Comparison of ENCODE assay signal across 1 cellular context in genomic region chr12:30696103-30696408, GRCh38.
A peak's percentile ranks its signal among the peaks of the same experiment; 100 is the strongest.
TF ChIP-seq lines count a peak whose summit lies in the region.

No MANE protein-coding gene starts in this region.

TF ChIP-seq in HepG2, 621 proteins besides CTCF, POLR2A, EP300 and RAD21 (continued from another document and continues in another):
- TF ChIP-seq ZNF362 (CRISPR knock-in tag; IDR thresholded peaks at IDR 0.05; ENCODE audit: borderline replicate concordance) (no peak), ZNF468 (CRISPR knock-in tag; IDR thresholded peaks at IDR 0.05) (0 out of 2 replicates have a peak, but pooled peaks have one; percentile 3), ZNF317 (CRISPR knock-in tag; IDR thresholded peaks at IDR 0.05) (no peak), SKI (IDR thresholded peaks at IDR 0.05; ENCODE audit: partially characterized antibody) (no peak), ZNF737 (CRISPR knock-in tag; IDR thresholded peaks at IDR 0.05; ENCODE audit: borderline replicate concordance) (no peak), BCLAF1 (IDR thresholded peaks at IDR 0.05) (no peak), ISX (CRISPR knock-in tag; conservative IDR thresholded peaks at IDR 0.05) (no peak), ZNF382 (CRISPR knock-in tag; IDR thresholded peaks at IDR 0.05; ENCODE audit: borderline replicate concordance) (no peak), PCBP2 (optimal IDR thresholded peaks at IDR 0.05; ENCODE audit: low read depth, low read length, poor library complexity, severe bottlenecking) (no peak), ZNF878 (CRISPR knock-in tag; IDR thresholded peaks at IDR 0.05) (no peak), THAP8 (CRISPR knock-in tag; IDR thresholded peaks at IDR 0.05; ENCODE audit: borderline replicate concordance) (no peak), FOXP1 (IDR thresholded peaks at IDR 0.05) (no peak), FOXP1 (CRISPR knock-in tag; IDR thresholded peaks at IDR 0.05) (no peak), XRCC5 (optimal IDR thresholded peaks at IDR 0.05; ENCODE audit: low read length) (no peak), EHMT2 (IDR thresholded peaks at IDR 0.05; ENCODE audit: borderline replicate concordance, low read depth, low read length) (0 out of 2 replicates have a peak, but pooled peaks have one; percentile 42), ELF3 (CRISPR knock-in tag; IDR thresholded peaks at IDR 0.05) (no peak), HNRNPUL1 (IDR thresholded peaks at IDR 0.05; ENCODE audit: low read depth, low read length) (no peak), THRA (CRISPR knock-in tag; IDR thresholded peaks at IDR 0.05; ENCODE audit: borderline replicate concordance) (no peak), ZMYM2 (CRISPR knock-in tag; IDR thresholded peaks at IDR 0.05) (no peak), ZNF276 (CRISPR knock-in tag; IDR thresholded peaks at IDR 0.05; ENCODE audit: low read depth) (no peak), ZNF549 (CRISPR knock-in tag; IDR thresholded peaks at IDR 0.05) (no peak; the same call in 1 of the 2 replicates), ATF7 (IDR thresholded peaks at IDR 0.05) (no peak), ATF7 (CRISPR knock-in tag; IDR thresholded peaks at IDR 0.05) (no peak), SIX4 (CRISPR knock-in tag; IDR thresholded peaks at IDR 0.05) (no peak), ZNF101 (CRISPR knock-in tag; IDR thresholded peaks at IDR 0.05; ENCODE audit: borderline replicate concordance, low read depth) (no peak), MTERF4 (CRISPR knock-in tag; IDR thresholded peaks at IDR 0.05) (peak; percentile 62; the same call in 1 of the 2 replicates), PHF20 (CRISPR knock-in tag; IDR thresholded peaks at IDR 0.05) (peak; percentile 4; the same call in 1 of the 2 replicates), MED13 (CRISPR knock-in tag; IDR thresholded peaks at IDR 0.05) (no peak), ZNF24 (IDR thresholded peaks at IDR 0.05) (peak; percentile 85), ZNF234 (CRISPR knock-in tag; conservative IDR thresholded peaks at IDR 0.05) (no peak), YEATS4 (CRISPR knock-in tag; IDR thresholded peaks at IDR 0.05; ENCODE audit: borderline replicate concordance) (peak; percentile 2; the same call in 1 of the 2 replicates)
- TF ChIP-seq, protein P1, sequence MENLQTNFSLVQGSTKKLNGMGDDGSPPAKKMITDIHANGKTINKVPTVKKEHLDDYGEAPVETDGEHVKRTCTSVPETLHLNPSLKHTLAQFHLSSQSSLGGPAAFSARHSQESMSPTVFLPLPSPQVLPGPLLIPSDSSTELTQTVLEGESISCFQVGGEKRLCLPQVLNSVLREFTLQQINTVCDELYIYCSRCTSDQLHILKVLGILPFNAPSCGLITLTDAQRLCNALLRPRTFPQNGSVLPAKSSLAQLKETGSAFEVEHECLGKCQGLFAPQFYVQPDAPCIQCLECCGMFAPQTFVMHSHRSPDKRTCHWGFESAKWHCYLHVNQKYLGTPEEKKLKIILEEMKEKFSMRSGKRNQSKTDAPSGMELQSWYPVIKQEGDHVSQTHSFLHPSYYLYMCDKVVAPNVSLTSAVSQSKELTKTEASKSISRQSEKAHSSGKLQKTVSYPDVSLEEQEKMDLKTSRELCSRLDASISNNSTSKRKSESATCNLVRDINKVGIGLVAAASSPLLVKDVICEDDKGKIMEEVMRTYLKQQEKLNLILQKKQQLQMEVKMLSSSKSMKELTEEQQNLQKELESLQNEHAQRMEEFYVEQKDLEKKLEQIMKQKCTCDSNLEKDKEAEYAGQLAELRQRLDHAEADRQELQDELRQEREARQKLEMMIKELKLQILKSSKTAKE (CRISPR knock-in tag; IDR thresholded peaks at IDR 0.05; ENCODE audit: borderline replicate concordance), result no peak
- TF ChIP-seq, protein P2, sequence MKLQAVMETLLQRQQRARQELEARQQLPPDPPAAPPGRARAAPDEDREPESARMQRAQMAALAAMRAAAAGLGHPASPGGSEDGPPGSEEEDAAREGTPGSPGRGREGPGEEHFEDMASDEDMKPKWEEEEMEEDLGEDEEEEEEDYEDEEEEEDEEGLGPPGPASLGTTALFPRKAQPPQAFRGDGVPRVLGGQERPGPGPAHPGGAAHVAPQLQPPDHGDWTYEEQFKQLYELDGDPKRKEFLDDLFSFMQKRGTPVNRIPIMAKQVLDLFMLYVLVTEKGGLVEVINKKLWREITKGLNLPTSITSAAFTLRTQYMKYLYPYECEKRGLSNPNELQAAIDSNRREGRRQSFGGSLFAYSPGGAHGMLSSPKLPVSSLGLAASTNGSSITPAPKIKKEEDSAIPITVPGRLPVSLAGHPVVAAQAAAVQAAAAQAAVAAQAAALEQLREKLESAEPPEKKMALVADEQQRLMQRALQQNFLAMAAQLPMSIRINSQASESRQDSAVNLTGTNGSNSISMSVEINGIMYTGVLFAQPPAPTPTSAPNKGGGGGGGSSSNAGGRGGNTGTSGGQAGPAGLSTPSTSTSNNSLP (IDR thresholded peaks at IDR 0.05; ENCODE audit: low read depth, low read length), result 0 out of 2 replicates have a peak, but pooled peaks have one; percentile 2
- TF ChIP-seq, protein P3, sequence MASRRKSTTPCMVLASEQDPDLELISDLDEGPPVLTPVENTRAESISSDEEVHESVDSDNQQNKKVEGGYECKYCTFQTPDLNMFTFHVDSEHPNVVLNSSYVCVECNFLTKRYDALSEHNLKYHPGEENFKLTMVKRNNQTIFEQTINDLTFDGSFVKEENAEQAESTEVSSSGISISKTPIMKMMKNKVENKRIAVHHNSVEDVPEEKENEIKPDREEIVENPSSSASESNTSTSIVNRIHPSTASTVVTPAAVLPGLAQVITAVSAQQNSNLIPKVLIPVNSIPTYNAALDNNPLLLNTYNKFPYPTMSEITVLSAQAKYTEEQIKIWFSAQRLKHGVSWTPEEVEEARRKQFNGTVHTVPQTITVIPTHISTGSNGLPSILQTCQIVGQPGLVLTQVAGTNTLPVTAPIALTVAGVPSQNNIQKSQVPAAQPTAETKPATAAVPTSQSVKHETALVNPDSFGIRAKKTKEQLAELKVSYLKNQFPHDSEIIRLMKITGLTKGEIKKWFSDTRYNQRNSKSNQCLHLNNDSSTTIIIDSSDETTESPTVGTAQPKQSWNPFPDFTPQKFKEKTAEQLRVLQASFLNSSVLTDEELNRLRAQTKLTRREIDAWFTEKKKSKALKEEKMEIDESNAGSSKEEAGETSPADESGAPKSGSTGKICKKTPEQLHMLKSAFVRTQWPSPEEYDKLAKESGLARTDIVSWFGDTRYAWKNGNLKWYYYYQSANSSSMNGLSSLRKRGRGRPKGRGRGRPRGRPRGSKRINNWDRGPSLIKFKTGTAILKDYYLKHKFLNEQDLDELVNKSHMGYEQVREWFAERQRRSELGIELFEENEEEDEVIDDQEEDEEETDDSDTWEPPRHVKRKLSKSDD (CRISPR knock-in tag; IDR thresholded peaks at IDR 0.05; ENCODE audit: low read depth), result no peak
- TF ChIP-seq, protein P4, sequence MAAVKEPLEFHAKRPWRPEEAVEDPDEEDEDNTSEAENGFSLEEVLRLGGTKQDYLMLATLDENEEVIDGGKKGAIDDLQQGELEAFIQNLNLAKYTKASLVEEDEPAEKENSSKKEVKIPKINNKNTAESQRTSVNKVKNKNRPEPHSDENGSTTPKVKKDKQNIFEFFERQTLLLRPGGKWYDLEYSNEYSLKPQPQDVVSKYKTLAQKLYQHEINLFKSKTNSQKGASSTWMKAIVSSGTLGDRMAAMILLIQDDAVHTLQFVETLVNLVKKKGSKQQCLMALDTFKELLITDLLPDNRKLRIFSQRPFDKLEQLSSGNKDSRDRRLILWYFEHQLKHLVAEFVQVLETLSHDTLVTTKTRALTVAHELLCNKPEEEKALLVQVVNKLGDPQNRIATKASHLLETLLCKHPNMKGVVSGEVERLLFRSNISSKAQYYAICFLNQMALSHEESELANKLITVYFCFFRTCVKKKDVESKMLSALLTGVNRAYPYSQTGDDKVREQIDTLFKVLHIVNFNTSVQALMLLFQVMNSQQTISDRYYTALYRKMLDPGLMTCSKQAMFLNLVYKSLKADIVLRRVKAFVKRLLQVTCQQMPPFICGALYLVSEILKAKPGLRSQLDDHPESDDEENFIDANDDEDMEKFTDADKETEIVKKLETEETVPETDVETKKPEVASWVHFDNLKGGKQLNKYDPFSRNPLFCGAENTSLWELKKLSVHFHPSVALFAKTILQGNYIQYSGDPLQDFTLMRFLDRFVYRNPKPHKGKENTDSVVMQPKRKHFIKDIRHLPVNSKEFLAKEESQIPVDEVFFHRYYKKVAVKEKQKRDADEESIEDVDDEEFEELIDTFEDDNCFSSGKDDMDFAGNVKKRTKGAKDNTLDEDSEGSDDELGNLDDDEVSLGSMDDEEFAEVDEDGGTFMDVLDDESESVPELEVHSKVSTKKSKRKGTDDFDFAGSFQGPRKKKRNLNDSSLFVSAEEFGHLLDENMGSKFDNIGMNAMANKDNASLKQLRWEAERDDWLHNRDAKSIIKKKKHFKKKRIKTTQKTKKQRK (IDR thresholded peaks at IDR 0.05; ENCODE audit: low read length), result no peak
